In the genomic region with DNA sequence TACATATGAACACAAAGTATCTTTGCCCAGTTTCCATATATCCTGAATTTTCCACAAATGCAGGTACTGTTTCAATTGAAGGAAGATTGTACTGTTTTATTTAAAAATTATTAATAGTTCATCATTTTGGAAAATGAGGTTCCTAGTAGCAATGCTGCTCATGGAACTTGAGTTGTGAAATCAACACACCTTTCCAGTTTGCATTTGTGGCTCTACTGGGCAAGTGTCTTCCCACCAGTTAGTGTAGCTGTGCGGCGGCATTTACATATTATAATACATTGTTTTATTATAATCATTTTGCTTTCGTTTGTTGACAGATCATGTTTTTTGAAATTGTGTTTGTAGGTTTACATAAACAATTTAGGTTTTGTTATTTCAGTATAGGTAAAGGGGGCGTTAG, we compare ENCODE assay signal across 8 cellular contexts. TPM values are rescaled to one million over a fixed set of nuclear protein-coding genes. Genes with fewer than 3 reads are reported as not detected.
A peak's percentile ranks its signal among the peaks of the same experiment; 100 is the strongest.
DNase-seq lines count a peak whose midpoint lies in the region; ATAC-seq and TF ChIP-seq lines count a peak whose summit lies in the region.

No MANE protein-coding gene starts in this region.

- no peaks in the 10 kb centered on the region for H3K9me3 ChIP-seq in thoracic aorta

- no peaks in the 10 kb centered on the region for H3K36me3 ChIP-seq in thoracic aorta

- H3K27ac ChIP-seq in layer of hippocampus (ENCODE audit: low read depth, low read length) (peak overlapping the region; percentile 55), thoracic aorta (peak overlapping the region in 1 of 2 donors; percentile 99)

- H3K9me3 Mint-ChIP-seq in activated naive CD4-positive, alpha-beta T cell treated with anti-CD3 and anti-CD28 coated beads, Interleukin-2, amount 50 U/mL, for 72 hours, result no peaks in the 10 kb centered on the region

- no peak for TF ChIP-seq CTCF in thoracic aorta (IDR thresholded peaks at IDR 0.05)

- peaks cover 22 to 26% of the 10 kb centered on the region in 2 donors for H3K36me3 Mint-ChIP-seq in activated naive CD4-positive, alpha-beta T cell treated with anti-CD3 and anti-CD28 coated beads, Interleukin-2, amount 50 U/mL, for 72 hours

- no peak for TF ChIP-seq POLR2A in GM18505 (IDR thresholded peaks at IDR 0.05; ENCODE audit: borderline replicate concordance, extremely low read depth, insufficient read depth, insufficient read length)

- H3K4me3 ChIP-seq in thoracic aorta, result peak overlapping the region; percentile 86

- H3K27ac Mint-ChIP-seq in activated naive CD4-positive, alpha-beta T cell treated with anti-CD3 and anti-CD28 coated beads, Interleukin-2, amount 50 U/mL, for 72 hours, result peak overlapping the region; percentile 95 to 100

- no peaks in the 10 kb centered on the region for H3K4me1 ChIP-seq in thoracic aorta (ENCODE audit: control insufficient read depth in 1 of 2, low read depth in 2 of 2)

- ATAC-seq in activated naive CD4-positive, alpha-beta T cell treated with anti-CD3 and anti-CD28 coated beads, Interleukin-2, amount 50 U/mL, for 72 hours, result no peak
- no peak for ATAC-seq in thoracic aorta (ENCODE audit: insufficient number of reproducible peaks, low FRiP score, low read depth)
- ATAC-seq in GM18505 (IDR thresholded peaks at IDR 0.05; ENCODE audit: unreplicated experiment), result no peak

- H3K27me3 ChIP-seq in layer of hippocampus (ENCODE audit: control insufficient read depth, insufficient read depth, low read length), result no peaks in the 10 kb centered on the region
- H3K27me3 ChIP-seq in thoracic aorta (replicated peaks; ENCODE audit: insufficient read depth), result no peaks in the 10 kb centered on the region

- peak; percentile 37 for DNase-seq in activated CD8-positive, alpha-beta memory T cell treated with anti-CD3 and anti-CD28 coated beads for 24 hours
- DNase-seq in activated CD8-positive, alpha-beta memory T cell treated with anti-CD3 and anti-CD28 coated beads, Interleukin-2, amount 50 U/mL, for 4 hours, result no peak
- DNase-seq in activated naive CD4-positive, alpha-beta T cell treated with anti-CD3 and anti-CD28 coated beads, Interleukin-2, amount 50 U/mL, for 72 hours (ENCODE audit: low spot score in 2 of 2), result no peak
- DNase-seq in thoracic aorta (ENCODE audit: low spot score) (no peak), ecto neural progenitor cell (ENCODE audit: low spot score) (no peak), NOMO-1 (lab: John Stamatoyannopoulos, UW; ENCODE audit: unreplicated experiment in 2 of 2) (no peak)

RNA-seq across cellular contexts. Expression of a gene that starts 2.0 kb away (rescaled TPM):
- 100 to 1,000 TPM; 248 to 259 TPM for total RNA-seq in activated naive CD4-positive, alpha-beta T cell treated with anti-CD3 and anti-CD28 coated beads, Interleukin-2, amount 50 U/mL, for 72 hours
- 100 to 1,000 TPM; 172 to 320 TPM for total RNA-seq in thoracic aorta
